ENCODE assay signal across 8 cellular contexts in the genomic region with DNA sequence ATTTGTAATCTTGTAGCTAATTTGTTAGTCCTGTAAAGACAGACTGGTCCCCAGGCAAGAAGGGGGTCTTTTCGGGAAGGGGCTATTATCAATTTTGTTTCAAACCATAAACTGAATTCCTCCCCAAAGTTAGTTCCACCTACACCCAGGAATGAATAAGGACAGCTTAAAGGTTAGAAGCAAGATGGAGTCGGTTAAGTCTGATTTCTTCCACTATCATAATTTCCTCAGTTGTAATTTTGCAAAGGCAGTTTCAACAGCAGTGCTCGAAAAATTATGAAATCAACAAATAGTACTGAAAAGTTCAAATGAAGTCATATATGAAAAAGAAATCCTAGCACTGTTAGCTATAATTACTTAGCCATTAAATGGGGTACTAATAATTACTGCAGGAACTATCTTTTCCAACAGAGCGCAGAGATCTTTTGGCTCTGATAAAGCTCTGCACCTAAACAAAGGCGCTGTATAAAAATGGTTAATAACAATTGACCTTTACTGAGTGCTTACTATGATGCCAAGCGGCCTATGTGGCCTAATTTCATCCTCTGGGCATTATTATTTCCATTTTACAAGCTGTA. TPM values are rescaled to one million over a fixed set of nuclear protein-coding genes. Genes with fewer than 3 reads are reported as not detected.
DNase-seq lines count a peak whose midpoint lies in the region; ATAC-seq, FAIRE-seq and TF ChIP-seq lines count a peak whose summit lies in the region.

No MANE protein-coding gene starts in this region.

- no peaks in the 10 kb centered on the region for H3K9me3 ChIP-seq in ascending aorta
- H3K9me3 ChIP-seq in HepG2 (ENCODE audit: low read length): no peaks in the 10 kb centered on the region
- H3K9me3 ChIP-seq in testis: no peaks in the 10 kb centered on the region

- H4K20me1 ChIP-seq in HepG2 (ENCODE audit: insufficient read depth, low read length): no peaks in the 10 kb centered on the region

- in situ Hi-C loops in HepG2 (cut with HindIII; ENCODE audit: extremely low pct_ligation_motif_present, low pct_unique_long_range_greater_than_20kb): no loop called here

- H3K9me3 Mint-ChIP-seq in activated CD4-positive, alpha-beta T cell treated with anti-CD3 and anti-CD28 coated beads, Interleukin-2, amount 10 ng/mL, durations not matched to agents 24 days and 14 days: no peaks in the 10 kb centered on the region

- H3K4me3 ChIP-seq in ascending aorta: peak overlapping the region; percentile 73 to 82
- H3K4me3 ChIP-seq in HepG2 (replicated peaks in 1 of 3; ENCODE audit: insufficient read depth in 1 of 3, low read depth in 2 of 3, low read length in 3 of 3): peak overlapping the region; percentile 79 to 99 (median 98)
- peak overlapping the region; percentile 81 to 88 for H3K4me3 ChIP-seq in testis

- ATAC-seq in HepG2: no peak
- ATAC-seq in GM19455 (IDR thresholded peaks at IDR 0.05; ENCODE audit: unreplicated experiment): no peak

- H3K36me3 ChIP-seq in ascending aorta (peaks cover 21% of the 10 kb centered on the region in 2 donors), HepG2 (replicated peaks in 1 of 2; ENCODE audit: control insufficient read depth in 1 of 2, insufficient read depth in 2 of 2, low read length in 2 of 2) (peaks cover 1 to 14% of the 10 kb centered on the region in 2 experiments; a peak in 2 of 5 replicates), testis (ENCODE audit: low read depth, missing control alignments) (no peaks in the 10 kb centered on the region)

- peaks cover 30% of the 10 kb centered on the region for H3K4me1 Mint-ChIP-seq in activated CD4-positive, alpha-beta T cell treated with anti-CD3 and anti-CD28 coated beads, Interleukin-2, amount 10 ng/mL, durations not matched to agents 24 days and 14 days

- TF ChIP-seq EP300 in HepG2 (IDR thresholded peaks at IDR 0.05; ENCODE audit: low read depth in 2 of 2, low read length in 2 of 2): no peak
- TF ChIP-seq EP300 in HepG2 (CRISPR knock-in tag; IDR thresholded peaks at IDR 0.05; ENCODE audit: borderline replicate concordance): no peak

- no peak for TF ChIP-seq POLR2A in HepG2 (IDR thresholded peaks at IDR 0.05; ENCODE audit: insufficient read depth in 1 of 2, low read depth in 2 of 2, low read length in 2 of 2)
- TF ChIP-seq POLR2A in testis (IDR thresholded peaks at IDR 0.05): no peak

- H2AFZ ChIP-seq in HepG2 (ENCODE audit: low read length): no peak overlapping the region

- peak overlapping the region; percentile 100 for H3K27ac Mint-ChIP-seq in activated CD4-positive, alpha-beta T cell treated with anti-CD3 and anti-CD28 coated beads, Interleukin-2, amount 10 ng/mL, durations not matched to agents 24 days and 14 days

- 31% methylated on average over 6 of the region's 6 CpGs for WGBS in HepG2 (ENCODE audit: low lambda C conversion rate)
- WGBS in testis, 2 donors: 27 to 29% methylated on average over 6 of the region's 6 CpGs

- DNase-seq in activated CD4-positive, alpha-beta T cell treated with anti-CD3 and anti-CD28 coated beads, Interleukin-2, amount 10 ng/mL, durations not matched to agents 24 days and 14 days: no peak
- DNase-seq in activated CD4-positive, alpha-beta T cell treated with anti-CD3 and anti-CD28 coated beads for 4 hours: no peak
- DNase-seq in ascending aorta (ENCODE audit: low spot score in 2 of 2) (no peak), HepG2 (ENCODE audit: low spot score) (no peak), testis (no peak), AG08395 (ENCODE audit: low spot score) (no peak), SKM-1 treated with dmso at 0.1 percent for 144 hours (lab: John Stamatoyannopoulos, UW; ENCODE audit: unreplicated experiment) (no peak)

- H3K4me1 ChIP-seq in ascending aorta: peaks cover 12 to 25% of the 10 kb centered on the region in 2 donors
- H3K4me1 ChIP-seq in HepG2 (ENCODE audit: insufficient read depth, low read length): peaks cover 35% of the 10 kb centered on the region
- peaks cover 18% of the 10 kb centered on the region for H3K4me1 ChIP-seq in testis

- H3K4me3 Mint-ChIP-seq in activated CD4-positive, alpha-beta T cell treated with anti-CD3 and anti-CD28 coated beads, Interleukin-2, amount 10 ng/mL, durations not matched to agents 24 days and 14 days: peak overlapping the region; percentile 97

- intact Hi-C loops in activated CD4-positive, alpha-beta T cell treated with anti-CD3 and anti-CD28 coated beads, Interleukin-2, amount 10 ng/mL, durations not matched to agents 24 days and 14 days (cut with micrococcal nuclease): loop anchor here (5.0 kb wide), 2 partner anchors 116 to 491 kb away; a partner anchor contains a TSS
- intact Hi-C loops in ascending aorta (cut with DNase I): loop anchor here (10.0 kb wide), 1 partner anchor 499 kb away; a partner anchor contains a TSS
- intact Hi-C loops in HepG2 (cut with micrococcal nuclease; ENCODE audit: unreplicated experiment): no loop called here
- intact Hi-C loops in testis (cut with DNase I; ENCODE audit: low total_unique reads): no loop called here

- H3K27ac ChIP-seq in ascending aorta (peak overlapping the region; percentile 95 to 96), HepG2 (ENCODE audit: extremely low read length, insufficient read depth, low read length) (peak overlapping the region; percentile 92), testis (peak overlapping the region; percentile 87 to 93)

- TSS peak; percentile 97 for BruUV-seq in HepG2 (replicated peaks; lab: Mats Ljungman, UMichigan)

- H3K4me2 ChIP-seq in HepG2 (ENCODE audit: low read depth, low read length): peak overlapping the region; percentile 72

- TF ChIP-seq CTCF in ascending aorta (IDR thresholded peaks at IDR 0.05): no peak
- TF ChIP-seq CTCF in HepG2 (CRISPR knock-in tag; IDR thresholded peaks at IDR 0.05): no peak
- TF ChIP-seq CTCF in testis (IDR thresholded peaks at IDR 0.05): no peak

- H3K9ac ChIP-seq in HepG2 (ENCODE audit: insufficient read depth, low read depth, low read length): peak overlapping the region; percentile 96

- TF ChIP-seq RAD21 in HepG2 (CRISPR knock-in tag; IDR thresholded peaks at IDR 0.05): no peak

- no peaks in the 10 kb centered on the region for H3K27me3 ChIP-seq in ascending aorta
- no peaks in the 10 kb centered on the region; a peak in 1 of 5 replicates for H3K27me3 ChIP-seq in HepG2 (ENCODE audit: control insufficient read depth in 1 of 2, insufficient read depth in 2 of 2, low read length in 2 of 2)
- no peaks in the 10 kb centered on the region for H3K27me3 ChIP-seq in testis

- POLR2A ChIA-PET in HepG2 (lab: Yijun Ruan, JAX): interaction anchor here (0.6 to 5.4 kb wide), 10 partner anchors 13 to 330 kb away, joined by 3 to 85 read pairs (median 6); a partner anchor contains a TSS

- CTCF ChIA-PET in HepG2 (lab: Yijun Ruan, JAX; ENCODE audit: low intra/inter-chr PET ratio, low total read pairs): no interaction called here

- peaks cover 21% of the 10 kb centered on the region for H3K36me3 Mint-ChIP-seq in activated CD4-positive, alpha-beta T cell treated with anti-CD3 and anti-CD28 coated beads, Interleukin-2, amount 10 ng/mL, durations not matched to agents 24 days and 14 days (ENCODE audit: low read depth)

- no peak for FAIRE-seq in HepG2 (lab: Jason Lieb, UNC)

- no peaks in the 10 kb centered on the region for H3K27me3 Mint-ChIP-seq in activated CD4-positive, alpha-beta T cell treated with anti-CD3 and anti-CD28 coated beads, Interleukin-2, amount 10 ng/mL, durations not matched to agents 24 days and 14 days

- peaks cover 40% of the 10 kb centered on the region for H3K79me2 ChIP-seq in HepG2 (ENCODE audit: insufficient read depth, low read length)

RNA-seq across cellular contexts. Expression of a gene that starts 0.8 kb away (rescaled TPM):
- 106 TPM in 2 replicates for total RNA-seq in activated CD4-positive, alpha-beta T cell treated with anti-CD3 and anti-CD28 coated beads, Interleukin-2, amount 10 ng/mL, durations not matched to agents 24 days and 14 days
- 65.9 TPM for total RNA-seq in ascending aorta
- 63.1 and 66.5 TPM in 2 replicates for total RNA-seq in HepG2 (2016; rRNA removed; fragmentation: Illumina TruSeq; extraction: Trizol)
- total RNA-seq in HepG2 (2016; cell fraction: cytosol; rRNA removed; fragmentation: Illumina TruSeq; extraction: Trizol; ENCODE audit: low read depth): 5.7 and 6.6 TPM in 2 replicates
- total RNA-seq in HepG2 (2016; cell fraction: insoluble cytoplasmic fraction; rRNA removed; fragmentation: Illumina TruSeq; extraction: Trizol): 57.3 and 62.0 TPM in 2 replicates
- total RNA-seq in HepG2 (2016; cell fraction: membrane; rRNA removed; fragmentation: Illumina TruSeq; extraction: Trizol): 19.5 and 20.7 TPM in 2 replicates
- total RNA-seq in HepG2 (2016; cell fraction: nucleus; rRNA removed; fragmentation: Illumina TruSeq; extraction: Trizol): 36.4 and 38.8 TPM in 2 replicates
- polyA plus RNA-seq in HepG2 (2011; rRNA removed): 66.4 and 74.3 TPM in 2 replicates
- polyA plus RNA-seq in HepG2 (2011; cell fraction: cytosol; rRNA removed): 40.0 and 44.0 TPM in 2 replicates
- polyA plus RNA-seq in HepG2 (2011; cell fraction: nucleus; rRNA removed): 134 and 139 TPM in 2 replicates
- 42.2 and 45.9 TPM in 2 replicates for polyA plus RNA-seq in HepG2 (2012)
- polyA plus RNA-seq in HepG2 (2016; cell fraction: cytosol; fragmentation: Illumina TruSeq; extraction: Trizol; ENCODE audit: low read depth): 3.5 and 3.8 TPM in 2 replicates
- 45.3 and 53.1 TPM in 2 replicates for polyA plus RNA-seq in HepG2 (2016; cell fraction: insoluble cytoplasmic fraction; fragmentation: Illumina TruSeq; extraction: Trizol; ENCODE audit: low read depth)
- polyA plus RNA-seq in HepG2 (2016; cell fraction: membrane; fragmentation: Illumina TruSeq; extraction: Trizol; ENCODE audit: low read depth): 8.7 and 10.2 TPM in 2 replicates
- 60.4 and 69.2 TPM in 2 replicates for polyA plus RNA-seq in HepG2 (2016; cell fraction: nucleus; fragmentation: Illumina TruSeq; extraction: Trizol; ENCODE audit: insufficient read depth, low read depth)
- polyA minus RNA-seq in HepG2 (2011; rRNA and poly(A)+ RNA removed; ENCODE audit: low replicate concordance): 140 and 157 TPM in 2 replicates
- 50.5 and 52.3 TPM in 2 replicates for polyA minus RNA-seq in HepG2 (2011; cell fraction: cytosol; rRNA and poly(A)+ RNA removed)
- polyA minus RNA-seq in HepG2 (2011; cell fraction: nucleus; rRNA and poly(A)+ RNA removed): 40.4 and 42.8 TPM in 2 replicates
- 10 to 100 TPM; 77.8 to 82.0 TPM for total RNA-seq in testis
- polyA plus RNA-seq in testis (ENCODE audit: insufficient read depth, low read depth, low replicate concordance): 92.4 TPM

RNA-seq across cellular contexts. Expression of a gene that starts 38.4 kb away (rescaled TPM):
- 34.9 and 37.8 TPM in 2 replicates for total RNA-seq in activated CD4-positive, alpha-beta T cell treated with anti-CD3 and anti-CD28 coated beads, Interleukin-2, amount 10 ng/mL, durations not matched to agents 24 days and 14 days
- total RNA-seq in ascending aorta: 24.5 TPM
- total RNA-seq in HepG2 (2016; rRNA removed; fragmentation: Illumina TruSeq; extraction: Trizol): 71.2 and 91.7 TPM in 2 replicates
- 16.2 and 16.7 TPM in 2 replicates for total RNA-seq in HepG2 (2016; cell fraction: cytosol; rRNA removed; fragmentation: Illumina TruSeq; extraction: Trizol; ENCODE audit: low read depth)
- 69.8 and 94.8 TPM in 2 replicates for total RNA-seq in HepG2 (2016; cell fraction: insoluble cytoplasmic fraction; rRNA removed; fragmentation: Illumina TruSeq; extraction: Trizol)
- total RNA-seq in HepG2 (2016; cell fraction: membrane; rRNA removed; fragmentation: Illumina TruSeq; extraction: Trizol): 32.5 and 34.2 TPM in 2 replicates
- total RNA-seq in HepG2 (2016; cell fraction: nucleus; rRNA removed; fragmentation: Illumina TruSeq; extraction: Trizol): 30.4 and 32.6 TPM in 2 replicates
- 30.6 and 36.9 TPM in 2 replicates for polyA plus RNA-seq in HepG2 (2011; rRNA removed)
- 35.1 and 36.6 TPM in 2 replicates for polyA plus RNA-seq in HepG2 (2011; cell fraction: cytosol; rRNA removed)
- polyA plus RNA-seq in HepG2 (2011; cell fraction: nucleus; rRNA removed): 8.8 and 9.9 TPM in 2 replicates
- 40.1 and 41.3 TPM in 2 replicates for polyA plus RNA-seq in HepG2 (2012)
- 16.6 and 17.9 TPM in 2 replicates for polyA plus RNA-seq in HepG2 (2016; cell fraction: cytosol; fragmentation: Illumina TruSeq; extraction: Trizol; ENCODE audit: low read depth)
- 90.2 and 95.1 TPM in 2 replicates for polyA plus RNA-seq in HepG2 (2016; cell fraction: insoluble cytoplasmic fraction; fragmentation: Illumina TruSeq; extraction: Trizol; ENCODE audit: low read depth)
- 27.2 and 27.4 TPM in 2 replicates for polyA plus RNA-seq in HepG2 (2016; cell fraction: membrane; fragmentation: Illumina TruSeq; extraction: Trizol; ENCODE audit: low read depth)
- 45.9 and 52.1 TPM in 2 replicates for polyA plus RNA-seq in HepG2 (2016; cell fraction: nucleus; fragmentation: Illumina TruSeq; extraction: Trizol; ENCODE audit: insufficient read depth, low read depth)
- 5.0 and 8.3 TPM in 2 replicates for polyA minus RNA-seq in HepG2 (2011; rRNA and poly(A)+ RNA removed; ENCODE audit: low replicate concordance)
- polyA minus RNA-seq in HepG2 (2011; cell fraction: cytosol; rRNA and poly(A)+ RNA removed): 5.5 TPM in 2 replicates
- polyA minus RNA-seq in HepG2 (2011; cell fraction: nucleus; rRNA and poly(A)+ RNA removed): 7.7 and 9.1 TPM in 2 replicates
- total RNA-seq in testis: 10 to 100 TPM; 27.9 to 31.3 TPM
- 37.4 TPM for polyA plus RNA-seq in testis (ENCODE audit: insufficient read depth, low read depth, low replicate concordance)

RNA-seq across cellular contexts. Expression of a gene that starts 42.0 kb away (rescaled TPM):
- 50.8 and 53.5 TPM in 2 replicates for total RNA-seq in activated CD4-positive, alpha-beta T cell treated with anti-CD3 and anti-CD28 coated beads, Interleukin-2, amount 10 ng/mL, durations not matched to agents 24 days and 14 days
- total RNA-seq in ascending aorta: 106 TPM
- 21.0 and 39.9 TPM in 2 replicates for total RNA-seq in HepG2 (2016; rRNA removed; fragmentation: Illumina TruSeq; extraction: Trizol)
- 5.7 and 8.2 TPM in 2 replicates for total RNA-seq in HepG2 (2016; cell fraction: cytosol; rRNA removed; fragmentation: Illumina TruSeq; extraction: Trizol; ENCODE audit: low read depth)
- 13.7 and 36.6 TPM in 2 replicates for total RNA-seq in HepG2 (2016; cell fraction: insoluble cytoplasmic fraction; rRNA removed; fragmentation: Illumina TruSeq; extraction: Trizol)
- total RNA-seq in HepG2 (2016; cell fraction: membrane; rRNA removed; fragmentation: Illumina TruSeq; extraction: Trizol): 9.3 and 11.2 TPM in 2 replicates
- total RNA-seq in HepG2 (2016; cell fraction: nucleus; rRNA removed; fragmentation: Illumina TruSeq; extraction: Trizol): 35.4 and 47.5 TPM in 2 replicates
- 98.2 and 142 TPM in 2 replicates for polyA plus RNA-seq in HepG2 (2011; rRNA removed)
- 41.1 and 57.3 TPM in 2 replicates for polyA plus RNA-seq in HepG2 (2011; cell fraction: cytosol; rRNA removed)
- 505 and 598 TPM in 2 replicates for polyA plus RNA-seq in HepG2 (2011; cell fraction: nucleus; rRNA removed)
- polyA plus RNA-seq in HepG2 (2012): 43.3 and 58.7 TPM in 2 replicates
- polyA plus RNA-seq in HepG2 (2016; cell fraction: cytosol; fragmentation: Illumina TruSeq; extraction: Trizol; ENCODE audit: low read depth): 3.7 and 6.8 TPM in 2 replicates
- 21.2 and 30.3 TPM in 2 replicates for polyA plus RNA-seq in HepG2 (2016; cell fraction: insoluble cytoplasmic fraction; fragmentation: Illumina TruSeq; extraction: Trizol; ENCODE audit: low read depth)
- 6.6 and 11.5 TPM in 2 replicates for polyA plus RNA-seq in HepG2 (2016; cell fraction: membrane; fragmentation: Illumina TruSeq; extraction: Trizol; ENCODE audit: low read depth)
- polyA plus RNA-seq in HepG2 (2016; cell fraction: nucleus; fragmentation: Illumina TruSeq; extraction: Trizol; ENCODE audit: insufficient read depth, low read depth): 118 and 128 TPM in 2 replicates
- polyA minus RNA-seq in HepG2 (2011; rRNA and poly(A)+ RNA removed; ENCODE audit: low replicate concordance): 83.5 and 181 TPM in 2 replicates
- polyA minus RNA-seq in HepG2 (2011; cell fraction: cytosol; rRNA and poly(A)+ RNA removed): 31.5 and 36.5 TPM in 2 replicates
- polyA minus RNA-seq in HepG2 (2011; cell fraction: nucleus; rRNA and poly(A)+ RNA removed): 64.2 and 73.5 TPM in 2 replicates
- 100 to 1,000 TPM; 192 to 289 TPM for total RNA-seq in testis
- 204 TPM for polyA plus RNA-seq in testis (ENCODE audit: insufficient read depth, low read depth, low replicate concordance)

RNA-seq across cellular contexts. Expression of a gene that starts 45.5 kb away (rescaled TPM):
- total RNA-seq in activated CD4-positive, alpha-beta T cell treated with anti-CD3 and anti-CD28 coated beads, Interleukin-2, amount 10 ng/mL, durations not matched to agents 24 days and 14 days: 10.1 and 13.9 TPM in 2 replicates
- total RNA-seq in ascending aorta (0.32 TPM), HepG2 (2016; rRNA removed; fragmentation: Illumina TruSeq; extraction: Trizol) (2.4 and 5.3 TPM in 2 replicates), testis (10 to 100 TPM; 20.3 to 25.5 TPM)
- 11.4 and 13.8 TPM in 2 replicates for total RNA-seq in HepG2 (2016; cell fraction: cytosol; rRNA removed; fragmentation: Illumina TruSeq; extraction: Trizol; ENCODE audit: low read depth)
- total RNA-seq in HepG2 (2016; cell fraction: insoluble cytoplasmic fraction; rRNA removed; fragmentation: Illumina TruSeq; extraction: Trizol): 2.6 and 5.2 TPM in 2 replicates
- total RNA-seq in HepG2 (2016; cell fraction: membrane; rRNA removed; fragmentation: Illumina TruSeq; extraction: Trizol): 6.0 and 7.5 TPM in 2 replicates
- 7.7 and 8.0 TPM in 2 replicates for total RNA-seq in HepG2 (2016; cell fraction: nucleus; rRNA removed; fragmentation: Illumina TruSeq; extraction: Trizol)
- polyA plus RNA-seq in HepG2 (2011; rRNA removed) (7.9 and 8.7 TPM in 2 replicates), testis (ENCODE audit: insufficient read depth, low read depth, low replicate concordance) (19.8 TPM)
- 2.3 and 2.9 TPM in 2 replicates for polyA plus RNA-seq in HepG2 (2011; cell fraction: cytosol; rRNA removed)
- polyA plus RNA-seq in HepG2 (2011; cell fraction: nucleus; rRNA removed): 29.4 and 34.8 TPM in 2 replicates
- polyA plus RNA-seq in HepG2 (2012): 4.3 and 4.9 TPM in 2 replicates
- 0.55 and 0.72 TPM in 2 replicates for polyA plus RNA-seq in HepG2 (2016; cell fraction: cytosol; fragmentation: Illumina TruSeq; extraction: Trizol; ENCODE audit: low read depth)
- 0.89 and 2.3 TPM in 2 replicates for polyA plus RNA-seq in HepG2 (2016; cell fraction: insoluble cytoplasmic fraction; fragmentation: Illumina TruSeq; extraction: Trizol; ENCODE audit: low read depth)
- polyA plus RNA-seq in HepG2 (2016; cell fraction: membrane; fragmentation: Illumina TruSeq; extraction: Trizol; ENCODE audit: low read depth): 0.94 and 1.8 TPM in 2 replicates
- 25.7 and 29.4 TPM in 2 replicates for polyA plus RNA-seq in HepG2 (2016; cell fraction: nucleus; fragmentation: Illumina TruSeq; extraction: Trizol; ENCODE audit: insufficient read depth, low read depth)
- polyA minus RNA-seq in HepG2 (2011; rRNA and poly(A)+ RNA removed; ENCODE audit: low replicate concordance): 2.0 and 5.8 TPM in 2 replicates
- 2.1 and 2.5 TPM in 2 replicates for polyA minus RNA-seq in HepG2 (2011; cell fraction: cytosol; rRNA and poly(A)+ RNA removed)
- 10.9 TPM in 2 replicates for polyA minus RNA-seq in HepG2 (2011; cell fraction: nucleus; rRNA and poly(A)+ RNA removed)

Comparison
In these comparisons a context has a peak if more than half of its experiments do, and no peak if none do; other contexts are left out.
1. intact Hi-C loops: an anchor here in activated CD4-positive, alpha-beta T cell treated with anti-CD3 and anti-CD28 coated beads, Interleukin-2, amount 10 ng/mL, durations not matched to agents 24 days and 14 days (5.0 kb wide) and ascending aorta (10.0 kb wide); none called in HepG2 and testis.